In genomic region chr18:50320719-50321118, GRCh38 we compare ENCODE assay signal across 1 cellular context.
TF ChIP-seq lines count a peak whose summit lies in the region.

No MANE protein-coding gene starts in this region.

TF ChIP-seq in HepG2, 621 proteins besides CTCF, POLR2A, EP300 and RAD21:
- TF ChIP-seq HIVEP1 (CRISPR knock-in tag; IDR thresholded peaks at IDR 0.05) (no peak), ERF (CRISPR knock-in tag; IDR thresholded peaks at IDR 0.05) (no peak)
